1 cellular context compared by ENCODE assay signal in the genomic region with DNA sequence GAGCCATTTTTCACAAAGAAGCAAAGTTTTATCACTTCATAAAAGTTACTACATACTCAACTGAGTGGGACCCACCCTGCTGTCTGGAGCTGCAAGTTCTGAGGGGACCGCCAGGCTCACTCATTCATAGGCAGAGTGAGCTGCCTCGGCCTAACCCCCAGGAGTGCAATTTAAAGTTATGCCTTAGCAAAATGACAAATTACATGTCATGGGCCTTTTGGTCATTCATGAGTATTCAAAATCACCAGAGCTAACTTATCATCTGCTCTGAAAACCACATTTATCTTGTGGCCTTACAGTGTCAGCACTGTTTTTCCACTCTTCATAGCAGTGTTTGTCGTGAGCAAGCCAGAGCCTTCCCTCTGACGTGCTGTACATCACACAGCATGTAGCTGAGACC.
TF ChIP-seq lines count a peak whose summit lies in the region.

No MANE protein-coding gene starts in this region.

TF ChIP-seq in WTC11, 78 proteins besides CTCF, POLR2A, EP300 and RAD21 (continued from another document):
- TF ChIP-seq, protein P1, sequence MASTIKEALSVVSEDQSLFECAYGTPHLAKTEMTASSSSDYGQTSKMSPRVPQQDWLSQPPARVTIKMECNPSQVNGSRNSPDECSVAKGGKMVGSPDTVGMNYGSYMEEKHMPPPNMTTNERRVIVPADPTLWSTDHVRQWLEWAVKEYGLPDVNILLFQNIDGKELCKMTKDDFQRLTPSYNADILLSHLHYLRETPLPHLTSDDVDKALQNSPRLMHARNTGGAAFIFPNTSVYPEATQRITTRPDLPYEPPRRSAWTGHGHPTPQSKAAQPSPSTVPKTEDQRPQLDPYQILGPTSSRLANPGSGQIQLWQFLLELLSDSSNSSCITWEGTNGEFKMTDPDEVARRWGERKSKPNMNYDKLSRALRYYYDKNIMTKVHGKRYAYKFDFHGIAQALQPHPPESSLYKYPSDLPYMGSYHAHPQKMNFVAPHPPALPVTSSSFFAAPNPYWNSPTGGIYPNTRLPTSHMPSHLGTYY (CRISPR knock-in tag; IDR thresholded peaks at IDR 0.05) = no peak
- TF ChIP-seq EMX1 (CRISPR knock-in tag; IDR thresholded peaks at IDR 0.05) (no peak), NFE2L1 (CRISPR knock-in tag; IDR thresholded peaks at IDR 0.05) (no peak), FOXP4 (CRISPR knock-in tag; IDR thresholded peaks at IDR 0.05) (no peak), FOXP1 (CRISPR knock-in tag; IDR thresholded peaks at IDR 0.05; ENCODE audit: borderline replicate concordance) (no peak), TCF7 (CRISPR knock-in tag; IDR thresholded peaks at IDR 0.05; ENCODE audit: low read depth) (no peak), ZBTB21 (CRISPR knock-in tag; IDR thresholded peaks at IDR 0.05; ENCODE audit: borderline replicate concordance) (no peak), NR3C1 (CRISPR knock-in tag; conservative IDR thresholded peaks at IDR 0.05; ENCODE audit: low read depth) (no peak), AR (CRISPR knock-in tag; IDR thresholded peaks at IDR 0.05) (no peak)
- TF ChIP-seq, protein P2, sequence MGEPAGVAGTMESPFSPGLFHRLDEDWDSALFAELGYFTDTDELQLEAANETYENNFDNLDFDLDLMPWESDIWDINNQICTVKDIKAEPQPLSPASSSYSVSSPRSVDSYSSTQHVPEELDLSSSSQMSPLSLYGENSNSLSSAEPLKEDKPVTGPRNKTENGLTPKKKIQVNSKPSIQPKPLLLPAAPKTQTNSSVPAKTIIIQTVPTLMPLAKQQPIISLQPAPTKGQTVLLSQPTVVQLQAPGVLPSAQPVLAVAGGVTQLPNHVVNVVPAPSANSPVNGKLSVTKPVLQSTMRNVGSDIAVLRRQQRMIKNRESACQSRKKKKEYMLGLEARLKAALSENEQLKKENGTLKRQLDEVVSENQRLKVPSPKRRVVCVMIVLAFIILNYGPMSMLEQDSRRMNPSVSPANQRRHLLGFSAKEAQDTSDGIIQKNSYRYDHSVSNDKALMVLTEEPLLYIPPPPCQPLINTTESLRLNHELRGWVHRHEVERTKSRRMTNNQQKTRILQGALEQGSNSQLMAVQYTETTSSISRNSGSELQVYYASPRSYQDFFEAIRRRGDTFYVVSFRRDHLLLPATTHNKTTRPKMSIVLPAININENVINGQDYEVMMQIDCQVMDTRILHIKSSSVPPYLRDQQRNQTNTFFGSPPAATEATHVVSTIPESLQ (CRISPR knock-in tag; IDR thresholded peaks at IDR 0.05) = no peak
- TF ChIP-seq, protein P3, sequence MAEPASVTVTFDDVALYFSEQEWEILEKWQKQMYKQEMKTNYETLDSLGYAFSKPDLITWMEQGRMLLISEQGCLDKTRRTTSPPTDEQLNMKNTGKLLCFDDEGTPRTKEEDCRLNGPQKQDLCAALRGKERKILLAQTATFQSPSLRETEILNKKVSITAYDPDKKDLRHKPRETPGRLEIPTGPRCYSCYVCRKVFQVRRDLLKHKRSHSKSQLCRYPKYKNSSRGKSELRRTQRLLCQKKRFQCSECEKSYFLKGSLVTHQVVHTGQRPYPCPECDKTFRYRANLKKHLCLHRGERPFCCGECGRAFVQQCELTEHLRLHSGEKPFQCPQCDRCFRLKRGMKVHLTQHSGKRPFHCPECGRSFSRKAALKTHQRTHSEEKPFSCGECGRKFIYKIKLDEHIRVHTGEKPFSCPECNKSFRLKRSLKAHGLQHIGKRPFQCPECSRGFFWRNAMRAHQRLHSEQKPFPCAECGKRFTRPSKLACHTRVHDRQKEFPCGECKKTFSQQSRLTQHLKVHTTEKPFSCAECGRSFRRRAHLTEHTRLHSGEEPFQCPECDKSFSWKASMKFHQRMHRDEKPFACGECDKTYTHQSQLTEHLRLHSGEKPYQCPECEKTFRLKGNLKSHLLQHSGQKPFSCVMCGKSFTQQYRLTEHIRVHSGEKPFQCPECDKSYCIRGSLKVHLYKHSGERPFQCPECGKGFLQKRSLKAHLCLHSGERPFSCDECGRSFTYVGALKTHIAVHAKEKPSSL (CRISPR knock-in tag; conservative IDR thresholded peaks at IDR 0.05) = no peak
